ENCODE assay signal across 8 cellular contexts in genomic region chr1:216750031-216750627, GRCh38. TPM values are rescaled to one million over a fixed set of nuclear protein-coding genes. Genes with fewer than 3 reads are reported as not detected.
A peak's percentile ranks its signal among the peaks of the same experiment; 100 is the strongest.
DNase-seq lines count a peak whose midpoint lies in the region; ATAC-seq and TF ChIP-seq lines count a peak whose summit lies in the region.

No MANE protein-coding gene starts in this region.

- no peaks in the 10 kb centered on the region for H3K27me3 ChIP-seq in breast epithelium

- DNase-seq in GM12865 (ENCODE audit: low read depth): peak; percentile 37
- DNase-seq in NCI-H526 treated with DMSO at 0.1 percent for 48 hours (lab: John Stamatoyannopoulos, UW): peak; percentile 28
- peak in 1 of 2 donors; percentile 44 for DNase-seq in breast epithelium (ENCODE audit: low spot score in 2 of 2)
- peak; percentile 69 for DNase-seq in kidney glomerular epithelial cell (lab: John Stamatoyannopoulos, UW)
- DNase-seq in stimulated activated CD4-positive, alpha-beta T cell treated with anti-CD3 and anti-CD28 coated beads, Interleukin-4, amount 100 ng/mL, for 24 hours: no peak
- no peak for DNase-seq in activated naive CD4-positive, alpha-beta T cell treated with anti-CD3 and anti-CD28 coated beads, Interleukin-2, amount 10 ng/mL, durations not matched to agents 7 days and 5 days

- H3K27ac Mint-ChIP-seq in activated naive CD4-positive, alpha-beta T cell treated with anti-CD3 and anti-CD28 coated beads, Interleukin-2, amount 10 ng/mL, durations not matched to agents 7 days and 5 days: no peak overlapping the region

- H3K9me3 ChIP-seq in breast epithelium: no peaks in the 10 kb centered on the region

- H3K9me3 Mint-ChIP-seq in activated naive CD4-positive, alpha-beta T cell treated with anti-CD3 and anti-CD28 coated beads, Interleukin-2, amount 10 ng/mL, durations not matched to agents 7 days and 5 days: no peaks in the 10 kb centered on the region

- TF ChIP-seq CTCF in GM12865 (IDR thresholded peaks at IDR 0.05; ENCODE audit: insufficient read depth, low read depth, low read length, missing control alignments) (peak; percentile 50), breast epithelium (IDR thresholded peaks at IDR 0.05) (peak in 2 of 3 donors; percentile 45 to 63)

- TF ChIP-seq POLR2A in breast epithelium (IDR thresholded peaks at IDR 0.05): no peak

- ATAC-seq in HG03521 (IDR thresholded peaks at IDR 0.05; ENCODE audit: unreplicated experiment): peak; percentile 71
- ATAC-seq in HG03097 (IDR thresholded peaks at IDR 0.05; ENCODE audit: low FRiP score, unreplicated experiment): no peak

- no peaks in the 10 kb centered on the region for H3K27me3 Mint-ChIP-seq in activated naive CD4-positive, alpha-beta T cell treated with anti-CD3 and anti-CD28 coated beads, Interleukin-2, amount 10 ng/mL, durations not matched to agents 7 days and 5 days

- H3K36me3 Mint-ChIP-seq in activated naive CD4-positive, alpha-beta T cell treated with anti-CD3 and anti-CD28 coated beads, Interleukin-2, amount 10 ng/mL, durations not matched to agents 7 days and 5 days: no peaks in the 10 kb centered on the region

- H3K4me1 ChIP-seq in breast epithelium: no peaks in the 10 kb centered on the region

- CTCF ChIA-PET in activated naive CD4-positive, alpha-beta T cell treated with anti-CD3 and anti-CD28 coated beads, Interleukin-2, amount 10 ng/mL, durations not matched to agents 7 days and 5 days (lab: Charles Lee): no interaction called here

- H3K4me1 Mint-ChIP-seq in activated naive CD4-positive, alpha-beta T cell treated with anti-CD3 and anti-CD28 coated beads, Interleukin-2, amount 10 ng/mL, durations not matched to agents 7 days and 5 days: no peaks in the 10 kb centered on the region

- H3K4me3 ChIP-seq in GM12865 (ENCODE audit: low read depth, low read length): no peak overlapping the region
- H3K4me3 ChIP-seq in breast epithelium: no peak overlapping the region

- intact Hi-C loops in breast epithelium (cut with DNase I; ENCODE audit: low total_unique reads): no loop called here

- no peak overlapping the region for H3K27ac ChIP-seq in breast epithelium

- no peaks in the 10 kb centered on the region for H3K36me3 ChIP-seq in breast epithelium

- no peak overlapping the region for H3K4me3 Mint-ChIP-seq in activated naive CD4-positive, alpha-beta T cell treated with anti-CD3 and anti-CD28 coated beads, Interleukin-2, amount 10 ng/mL, durations not matched to agents 7 days and 5 days

RNA-seq across cellular contexts. Expression of gene ESRRG, which starts 26.9 kb away (rescaled TPM):
- 1 to 10 TPM in 2 of 3 donors, under 1 TPM in 1; 0.16 to 9.1 (median 5.6) TPM for total RNA-seq in breast epithelium

Comparison
In these comparisons a context has a peak if more than half of its experiments do, and no peak if none do; other contexts are left out.
1. DNase-seq: peak in GM12865 (single experiment), NCI-H526 treated with DMSO at 0.1 percent for 48 hours (single experiment) and kidney glomerular epithelial cell (single experiment); none in stimulated activated CD4-positive, alpha-beta T cell treated with anti-CD3 and anti-CD28 coated beads, Interleukin-4, amount 100 ng/mL, for 24 hours (single experiment) and activated naive CD4-positive, alpha-beta T cell treated with anti-CD3 and anti-CD28 coated beads, Interleukin-2, amount 10 ng/mL, durations not matched to agents 7 days and 5 days (single experiment).